1 cellular context compared by ENCODE assay signal in the genomic region with DNA sequence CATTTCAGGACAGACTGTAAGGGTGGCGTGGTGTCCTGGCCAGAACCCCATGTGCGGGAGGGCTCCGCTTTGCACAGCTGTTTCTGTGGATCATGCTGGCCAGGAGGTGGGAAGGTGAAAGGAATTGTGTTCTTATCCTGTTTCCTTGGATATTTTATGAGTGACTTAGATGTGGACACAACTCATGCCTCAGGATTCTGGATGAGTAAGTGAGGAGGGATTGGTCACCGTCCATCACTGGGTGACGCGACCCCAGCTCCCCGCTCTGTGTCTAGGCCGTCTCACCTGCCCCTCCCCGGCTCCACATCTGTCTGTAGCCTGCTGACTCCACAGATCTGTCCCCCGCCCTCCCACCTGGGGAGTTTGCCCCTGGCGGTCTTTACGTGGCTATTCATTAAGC.
TF ChIP-seq lines count a peak whose summit lies in the region.

No MANE protein-coding gene starts in this region.

TF ChIP-seq in H1, 55 proteins besides CTCF, POLR2A, EP300 and RAD21 (continued from another document):
- TF ChIP-seq E2F6 (IDR thresholded peaks at IDR 0.05), result no peak
- no peak for TF ChIP-seq TAF7 (optimal IDR thresholded peaks at IDR 0.05; ENCODE audit: borderline replicate concordance, low read depth, low read length)
- TF ChIP-seq RFX5 (IDR thresholded peaks at IDR 0.05; ENCODE audit: borderline replicate concordance, low read depth, low read length), result no peak
- no peak for TF ChIP-seq MAX (IDR thresholded peaks at IDR 0.05)
- TF ChIP-seq, protein P1, sequence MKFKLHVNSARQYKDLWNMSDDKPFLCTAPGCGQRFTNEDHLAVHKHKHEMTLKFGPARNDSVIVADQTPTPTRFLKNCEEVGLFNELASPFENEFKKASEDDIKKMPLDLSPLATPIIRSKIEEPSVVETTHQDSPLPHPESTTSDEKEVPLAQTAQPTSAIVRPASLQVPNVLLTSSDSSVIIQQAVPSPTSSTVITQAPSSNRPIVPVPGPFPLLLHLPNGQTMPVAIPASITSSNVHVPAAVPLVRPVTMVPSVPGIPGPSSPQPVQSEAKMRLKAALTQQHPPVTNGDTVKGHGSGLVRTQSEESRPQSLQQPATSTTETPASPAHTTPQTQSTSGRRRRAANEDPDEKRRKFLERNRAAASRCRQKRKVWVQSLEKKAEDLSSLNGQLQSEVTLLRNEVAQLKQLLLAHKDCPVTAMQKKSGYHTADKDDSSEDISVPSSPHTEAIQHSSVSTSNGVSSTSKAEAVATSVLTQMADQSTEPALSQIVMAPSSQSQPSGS (IDR thresholded peaks at IDR 0.05; ENCODE audit: low read length), result no peak
- no peak for TF ChIP-seq EZH2 (IDR thresholded peaks at IDR 0.05; ENCODE audit: low read depth, low read length, severe bottlenecking)
- TF ChIP-seq KDM1A (IDR thresholded peaks at IDR 0.05; ENCODE audit: borderline replicate concordance, low read length), result no peak
- TF ChIP-seq HDAC2 (IDR thresholded peaks at IDR 0.05; ENCODE audit: borderline replicate concordance in 1 of 2, low read depth in 2 of 2, low read length in 2 of 2), result no peak
- TF ChIP-seq, protein P2, sequence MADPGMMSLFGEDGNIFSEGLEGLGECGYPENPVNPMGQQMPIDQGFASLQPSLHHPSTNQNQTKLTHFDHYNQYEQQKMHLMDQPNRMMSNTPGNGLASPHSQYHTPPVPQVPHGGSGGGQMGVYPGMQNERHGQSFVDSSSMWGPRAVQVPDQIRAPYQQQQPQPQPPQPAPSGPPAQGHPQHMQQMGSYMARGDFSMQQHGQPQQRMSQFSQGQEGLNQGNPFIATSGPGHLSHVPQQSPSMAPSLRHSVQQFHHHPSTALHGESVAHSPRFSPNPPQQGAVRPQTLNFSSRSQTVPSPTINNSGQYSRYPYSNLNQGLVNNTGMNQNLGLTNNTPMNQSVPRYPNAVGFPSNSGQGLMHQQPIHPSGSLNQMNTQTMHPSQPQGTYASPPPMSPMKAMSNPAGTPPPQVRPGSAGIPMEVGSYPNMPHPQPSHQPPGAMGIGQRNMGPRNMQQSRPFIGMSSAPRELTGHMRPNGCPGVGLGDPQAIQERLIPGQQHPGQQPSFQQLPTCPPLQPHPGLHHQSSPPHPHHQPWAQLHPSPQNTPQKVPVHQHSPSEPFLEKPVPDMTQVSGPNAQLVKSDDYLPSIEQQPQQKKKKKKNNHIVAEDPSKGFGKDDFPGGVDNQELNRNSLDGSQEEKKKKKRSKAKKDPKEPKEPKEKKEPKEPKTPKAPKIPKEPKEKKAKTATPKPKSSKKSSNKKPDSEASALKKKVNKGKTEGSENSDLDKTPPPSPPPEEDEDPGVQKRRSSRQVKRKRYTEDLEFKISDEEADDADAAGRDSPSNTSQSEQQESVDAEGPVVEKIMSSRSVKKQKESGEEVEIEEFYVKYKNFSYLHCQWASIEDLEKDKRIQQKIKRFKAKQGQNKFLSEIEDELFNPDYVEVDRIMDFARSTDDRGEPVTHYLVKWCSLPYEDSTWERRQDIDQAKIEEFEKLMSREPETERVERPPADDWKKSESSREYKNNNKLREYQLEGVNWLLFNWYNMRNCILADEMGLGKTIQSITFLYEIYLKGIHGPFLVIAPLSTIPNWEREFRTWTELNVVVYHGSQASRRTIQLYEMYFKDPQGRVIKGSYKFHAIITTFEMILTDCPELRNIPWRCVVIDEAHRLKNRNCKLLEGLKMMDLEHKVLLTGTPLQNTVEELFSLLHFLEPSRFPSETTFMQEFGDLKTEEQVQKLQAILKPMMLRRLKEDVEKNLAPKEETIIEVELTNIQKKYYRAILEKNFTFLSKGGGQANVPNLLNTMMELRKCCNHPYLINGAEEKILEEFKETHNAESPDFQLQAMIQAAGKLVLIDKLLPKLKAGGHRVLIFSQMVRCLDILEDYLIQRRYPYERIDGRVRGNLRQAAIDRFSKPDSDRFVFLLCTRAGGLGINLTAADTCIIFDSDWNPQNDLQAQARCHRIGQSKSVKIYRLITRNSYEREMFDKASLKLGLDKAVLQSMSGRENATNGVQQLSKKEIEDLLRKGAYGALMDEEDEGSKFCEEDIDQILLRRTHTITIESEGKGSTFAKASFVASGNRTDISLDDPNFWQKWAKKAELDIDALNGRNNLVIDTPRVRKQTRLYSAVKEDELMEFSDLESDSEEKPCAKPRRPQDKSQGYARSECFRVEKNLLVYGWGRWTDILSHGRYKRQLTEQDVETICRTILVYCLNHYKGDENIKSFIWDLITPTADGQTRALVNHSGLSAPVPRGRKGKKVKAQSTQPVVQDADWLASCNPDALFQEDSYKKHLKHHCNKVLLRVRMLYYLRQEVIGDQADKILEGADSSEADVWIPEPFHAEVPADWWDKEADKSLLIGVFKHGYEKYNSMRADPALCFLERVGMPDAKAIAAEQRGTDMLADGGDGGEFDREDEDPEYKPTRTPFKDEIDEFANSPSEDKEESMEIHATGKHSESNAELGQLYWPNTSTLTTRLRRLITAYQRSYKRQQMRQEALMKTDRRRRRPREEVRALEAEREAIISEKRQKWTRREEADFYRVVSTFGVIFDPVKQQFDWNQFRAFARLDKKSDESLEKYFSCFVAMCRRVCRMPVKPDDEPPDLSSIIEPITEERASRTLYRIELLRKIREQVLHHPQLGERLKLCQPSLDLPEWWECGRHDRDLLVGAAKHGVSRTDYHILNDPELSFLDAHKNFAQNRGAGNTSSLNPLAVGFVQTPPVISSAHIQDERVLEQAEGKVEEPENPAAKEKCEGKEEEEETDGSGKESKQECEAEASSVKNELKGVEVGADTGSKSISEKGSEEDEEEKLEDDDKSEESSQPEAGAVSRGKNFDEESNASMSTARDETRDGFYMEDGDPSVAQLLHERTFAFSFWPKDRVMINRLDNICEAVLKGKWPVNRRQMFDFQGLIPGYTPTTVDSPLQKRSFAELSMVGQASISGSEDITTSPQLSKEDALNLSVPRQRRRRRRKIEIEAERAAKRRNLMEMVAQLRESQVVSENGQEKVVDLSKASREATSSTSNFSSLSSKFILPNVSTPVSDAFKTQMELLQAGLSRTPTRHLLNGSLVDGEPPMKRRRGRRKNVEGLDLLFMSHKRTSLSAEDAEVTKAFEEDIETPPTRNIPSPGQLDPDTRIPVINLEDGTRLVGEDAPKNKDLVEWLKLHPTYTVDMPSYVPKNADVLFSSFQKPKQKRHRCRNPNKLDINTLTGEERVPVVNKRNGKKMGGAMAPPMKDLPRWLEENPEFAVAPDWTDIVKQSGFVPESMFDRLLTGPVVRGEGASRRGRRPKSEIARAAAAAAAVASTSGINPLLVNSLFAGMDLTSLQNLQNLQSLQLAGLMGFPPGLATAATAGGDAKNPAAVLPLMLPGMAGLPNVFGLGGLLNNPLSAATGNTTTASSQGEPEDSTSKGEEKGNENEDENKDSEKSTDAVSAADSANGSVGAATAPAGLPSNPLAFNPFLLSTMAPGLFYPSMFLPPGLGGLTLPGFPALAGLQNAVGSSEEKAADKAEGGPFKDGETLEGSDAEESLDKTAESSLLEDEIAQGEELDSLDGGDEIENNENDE (IDR thresholded peaks at IDR 0.05; ENCODE audit: insufficient replicate concordance, low read length), result no peak
